Comparison of ENCODE assay signal across 26 cellular contexts in genomic region chr6:166737231-166737630, GRCh38.
A peak's percentile ranks its signal among the peaks of the same experiment; 100 is the strongest.
DNase-seq lines count a peak whose midpoint lies in the region; ATAC-seq and TF ChIP-seq lines count a peak whose summit lies in the region.
"Had no signal": no experiment of that assay in that cellular context is flagged by ENCODE, and none has a peak within 500 bp of the region (broad histone marks: within the 10 kb centered on the region; RNA-seq: fewer than 3 reads in every experiment).

No MANE protein-coding gene starts in this region.

- intact Hi-C loops in heart left ventricle (cut with DNase I): no loop called here

- no peaks in the 10 kb centered on the region for H3F3A ChIP-seq in neural progenitor cell (ENCODE audit: low read depth)

- H3K4me2 ChIP-seq in neural progenitor cell: no peak overlapping the region
- H3K4me2 ChIP-seq: SK-N-SH had no signal

- H3K27ac ChIP-seq in neural progenitor cell (no peak overlapping the region), heart left ventricle (no peak overlapping the region)
- H3K27ac ChIP-seq: 22Rv1, heart right ventricle, neutrophil, prostate gland, RWPE1, VCaP had no signal

- no peak for ATAC-seq in HG02885 (IDR thresholded peaks at IDR 0.05; ENCODE audit: poor library complexity, unreplicated experiment)
- no peak for ATAC-seq in heart left ventricle
- ATAC-seq: left colon had no signal

- no peaks in the 10 kb centered on the region for H3K9me3 ChIP-seq in neural progenitor cell (ENCODE audit: low read depth)
- H3K9me3 ChIP-seq in heart left ventricle: no peaks in the 10 kb centered on the region
- H3K9me3 ChIP-seq: heart right ventricle, neutrophil, prostate gland, SK-N-SH had no signal

- H3K4me1 Mint-ChIP-seq in neural progenitor cell: peaks cover 17% of the 10 kb centered on the region
- H3K4me1 Mint-ChIP-seq: activated naive CD4-positive, alpha-beta T cell treated with anti-CD3 and anti-CD28 coated beads, Interleukin-2, amount 50 U/mL, for 24 hours; memory B cell had no signal

- peak in 2 of 3 experiments; percentile 67 to 88 for DNase-seq in NCI-H1417 (lab: John Stamatoyannopoulos, UW)
- no peak for DNase-seq in NCI-H1417 treated with DMSO at 0.1 percent for 48 hours (lab: John Stamatoyannopoulos, UW)
- peak; percentile 22 for DNase-seq in NCI-H146 treated with DMSO at 0.1 percent for 48 hours (lab: John Stamatoyannopoulos, UW; ENCODE audit: unreplicated experiment)
- peak; percentile 23 for DNase-seq in cerebellar cortex (ENCODE audit: low spot score)
- DNase-seq in neural progenitor cell (ENCODE audit: low spot score): no peak
- no peak for DNase-seq in GM10248 (ENCODE audit: extremely low spot score)
- DNase-seq in heart left ventricle: no peak
- DNase-seq: activated CD4-positive, alpha-beta T cell treated with anti-CD3 and anti-CD28 coated beads, Interleukin-2, amount 10 ng/mL, durations not matched to agents 7 days and 5 days; CD4-positive, alpha-beta T cell; H9; heart right ventricle; left colon; NCI-H1105; NCI-H2107; NCI-H510A; SK-N-SH; trophoblast cell had no signal

- peaks cover 5% of the 10 kb centered on the region for H3K27me3 Mint-ChIP-seq in neural progenitor cell (ENCODE audit: insufficient read depth, low read depth)
- H3K27me3 Mint-ChIP-seq: activated CD4-positive, alpha-beta T cell treated with anti-CD3 and anti-CD28 coated beads, Interleukin-2, amount 10 ng/mL, durations not matched to agents 7 days and 5 days; activated naive CD4-positive, alpha-beta T cell treated with anti-CD3 and anti-CD28 coated beads, Interleukin-2, amount 50 U/mL, for 24 hours; CD4-positive, alpha-beta T cell; dendritic cell treated with granulocyte-macrophage colony-stimulating factor and Interleukin-4, amounts not matched to agents 40 ng/mL and 50 ng/mL, for 4 days; memory B cell had no signal

- H3K4me3 ChIP-seq in neural progenitor cell (no peak overlapping the region), heart left ventricle (no peak overlapping the region)
- H3K4me3 ChIP-seq: heart right ventricle, prostate gland had no signal

- CTCF ChIA-PET in GM10248 (lab: Yijun Ruan, JAX): no interaction called here

- POLR2A ChIA-PET in GM10248 (lab: Yijun Ruan, JAX): no interaction called here

- H3K36me3 Mint-ChIP-seq in neural progenitor cell: no peaks in the 10 kb centered on the region
- H3K36me3 Mint-ChIP-seq: activated naive CD4-positive, alpha-beta T cell treated with anti-CD3 and anti-CD28 coated beads, Interleukin-2, amount 50 U/mL, for 24 hours; memory B cell had no signal

- H3K9me3 Mint-ChIP-seq in neural progenitor cell: peaks cover 6% of the 10 kb centered on the region
- H3K9me3 Mint-ChIP-seq: activated CD4-positive, alpha-beta T cell treated with anti-CD3 and anti-CD28 coated beads, Interleukin-2, amount 10 ng/mL, durations not matched to agents 7 days and 5 days; activated naive CD4-positive, alpha-beta T cell treated with anti-CD3 and anti-CD28 coated beads, Interleukin-2, amount 50 U/mL, for 24 hours; CD4-positive, alpha-beta T cell; dendritic cell treated with granulocyte-macrophage colony-stimulating factor and Interleukin-4, amounts not matched to agents 40 ng/mL and 50 ng/mL, for 4 days; memory B cell had no signal

- H3K79me2 ChIP-seq in neural progenitor cell (ENCODE audit: low read depth): no peaks in the 10 kb centered on the region

- no peak overlapping the region for H3K4me3 Mint-ChIP-seq in neural progenitor cell
- H3K4me3 Mint-ChIP-seq: activated CD4-positive, alpha-beta T cell treated with anti-CD3 and anti-CD28 coated beads, Interleukin-2, amount 10 ng/mL, durations not matched to agents 7 days and 5 days; activated naive CD4-positive, alpha-beta T cell treated with anti-CD3 and anti-CD28 coated beads, Interleukin-2, amount 50 U/mL, for 24 hours; CD4-positive, alpha-beta T cell; dendritic cell treated with granulocyte-macrophage colony-stimulating factor and Interleukin-4, amounts not matched to agents 40 ng/mL and 50 ng/mL, for 4 days; H9; memory B cell had no signal

- peaks cover 12% of the 10 kb centered on the region for H3K4me1 ChIP-seq in neural progenitor cell
- H3K4me1 ChIP-seq in heart left ventricle: no peaks in the 10 kb centered on the region
- H3K4me1 ChIP-seq: prostate gland had no signal

- no peaks in the 10 kb centered on the region for H4K20me1 ChIP-seq in neural progenitor cell (ENCODE audit: low read depth)

- H2AFZ ChIP-seq in neural progenitor cell (replicated peaks): no peak overlapping the region

- WGBS in heart left ventricle, 4 donors: 64 to 85% (median 82%) methylated on average over 7 of the region's 7 CpGs

- H3K27ac Mint-ChIP-seq in neural progenitor cell: peak overlapping the region; percentile 38
- H3K27ac Mint-ChIP-seq: activated CD4-positive, alpha-beta T cell treated with anti-CD3 and anti-CD28 coated beads, Interleukin-2, amount 10 ng/mL, durations not matched to agents 7 days and 5 days; activated naive CD4-positive, alpha-beta T cell treated with anti-CD3 and anti-CD28 coated beads, Interleukin-2, amount 50 U/mL, for 24 hours; CD4-positive, alpha-beta T cell; dendritic cell treated with granulocyte-macrophage colony-stimulating factor and Interleukin-4, amounts not matched to agents 40 ng/mL and 50 ng/mL, for 4 days; H9; memory B cell had no signal

- TF ChIP-seq POLR2A in heart left ventricle (IDR thresholded peaks at IDR 0.05): no peak

- no peak for TF ChIP-seq CTCF in neural progenitor cell (IDR thresholded peaks at IDR 0.05)
- TF ChIP-seq CTCF in GM10248 (IDR thresholded peaks at IDR 0.05; ENCODE audit: control extremely low read depth, extremely low read depth, low read depth, missing control alignments): no peak
- TF ChIP-seq CTCF in heart left ventricle (IDR thresholded peaks at IDR 0.05): no peak

- no peak overlapping the region for H3K9ac ChIP-seq in neural progenitor cell
- H3K9ac ChIP-seq: SK-N-SH had no signal

- H3K27me3 ChIP-seq in neural progenitor cell (no peaks in the 10 kb centered on the region), heart left ventricle (no peaks in the 10 kb centered on the region)
- H3K27me3 ChIP-seq: heart right ventricle, neutrophil had no signal

- no peaks in the 10 kb centered on the region for H3K36me3 ChIP-seq in neural progenitor cell
- H3K36me3 ChIP-seq in heart left ventricle: no peaks in the 10 kb centered on the region
- H3K36me3 ChIP-seq: heart right ventricle, neutrophil, prostate gland had no signal

Comparison
In these comparisons a context has a peak if more than half of its experiments do, and no peak if none do; other contexts are left out.
1. DNase-seq: peak in NCI-H1417 (2 of 3), NCI-H146 treated with DMSO at 0.1 percent for 48 hours (single experiment) and cerebellar cortex (single experiment); none in NCI-H1417 treated with DMSO at 0.1 percent for 48 hours (single experiment), neural progenitor cell (single experiment), GM10248 (single experiment) and heart left ventricle (0 of 5).